20 cellular contexts compared by ENCODE assay signal in genomic region chr9:78295177-78295575, GRCh38. TPM values are rescaled to one million over a fixed set of nuclear protein-coding genes. Genes with fewer than 3 reads are reported as not detected.
DNase-seq lines count a peak whose midpoint lies in the region; FAIRE-seq and TF ChIP-seq lines count a peak whose summit lies in the region.
"Had no signal": no experiment of that assay in that cellular context is flagged by ENCODE, and none has a peak within 500 bp of the region (broad histone marks: within the 10 kb centered on the region; RNA-seq: fewer than 3 reads in every experiment).

No MANE protein-coding gene starts in this region.

- peaks cover 20% of the 10 kb centered on the region for H3K36me3 Mint-ChIP-seq in brain
- peaks cover 12% of the 10 kb centered on the region for H3K36me3 Mint-ChIP-seq in nephron progenitor cell (ENCODE audit: low read depth)
- H3K36me3 Mint-ChIP-seq: naive B cell had no signal

- H3K36me3 ChIP-seq in HUES6 (ENCODE audit: control insufficient read depth, insufficient read depth, low read length) (peaks cover 9% of the 10 kb centered on the region), ovary (no peaks in the 10 kb centered on the region)
- H3K36me3 ChIP-seq: adrenal gland, upper lobe of right lung had no signal

- H3K27me3 ChIP-seq in HUES6 (ENCODE audit: control insufficient read depth, insufficient read depth, low read length) (no peaks in the 10 kb centered on the region), ovary (no peaks in the 10 kb centered on the region)
- H3K27me3 ChIP-seq: adrenal gland had no signal

- DNase-seq in activated CD8-positive, alpha-beta memory T cell treated with anti-CD3 and anti-CD28 coated beads for 24 hours, result peak; percentile 53
- no peak for DNase-seq in activated CD8-positive, alpha-beta memory T cell treated with anti-CD3 and anti-CD28 coated beads, Interleukin-2, amount 50 U/mL, for 48 hours
- DNase-seq in nephron progenitor cell (no peak), RCC 7860 (ENCODE audit: low spot score) (no peak), ovary (no peak), cardiac septum (ENCODE audit: low spot score) (no peak)
- DNase-seq: EL, left colon, naive B cell, NCI-H1436 treated with DMSO at 0.1 percent for 48 hours, upper lobe of right lung had no signal

- H3K27ac ChIP-seq in HUES6 (ENCODE audit: low read depth, low read length) (no peak overlapping the region), ovary (no peak overlapping the region)
- H3K27ac ChIP-seq: KMS-11, upper lobe of right lung had no signal

- H3K4me3 ChIP-seq in HUES6 (ENCODE audit: low read depth, low read length) (peak overlapping the region; percentile 98; the same call in 1 of the 2 replicates), ovary (no peak overlapping the region)
- H3K4me3 ChIP-seq: upper lobe of right lung had no signal

- no peak for TF ChIP-seq POLR2A in ovary (IDR thresholded peaks at IDR 0.05)

- TF ChIP-seq CTCF in brain (conservative IDR thresholded peaks at IDR 0.05) (no peak), nephron progenitor cell (IDR thresholded peaks at IDR 0.05) (no peak), ovary (IDR thresholded peaks at IDR 0.05) (no peak)

- TF ChIP-seq EP300 in ovary (IDR thresholded peaks at IDR 0.05), result no peak

- peaks cover 3% of the 10 kb centered on the region for H3K27me3 Mint-ChIP-seq in brain
- no peaks in the 10 kb centered on the region for H3K27me3 Mint-ChIP-seq in nephron progenitor cell (ENCODE audit: low read depth, poor library complexity)
- H3K27me3 Mint-ChIP-seq: B cell, progenitor cell of endocrine pancreas had no signal

- no peak for FAIRE-seq in RCC 7860 (lab: Jason Lieb, UNC)
- FAIRE-seq: A204.1, bronchial epithelial cell, D721Med had no signal

- H3K9me3 ChIP-seq in HUES6 (ENCODE audit: control insufficient read depth, insufficient read depth, low read depth, low read length) (no peaks in the 10 kb centered on the region), ovary (no peaks in the 10 kb centered on the region)
- H3K9me3 ChIP-seq: adrenal gland, upper lobe of right lung had no signal

- intact Hi-C loops in ovary (cut with DNase I) (no loop called here), cardiac septum (cut with DNase I) (no loop called here)

- peak overlapping the region; percentile 100 for H3K9ac ChIP-seq in HUES6 (ENCODE audit: low read length)
- H3K9ac ChIP-seq: KMS-11 had no signal

- H3K9me3 Mint-ChIP-seq in brain (peaks cover 0 to 7% (median 0%) of the 10 kb centered on the region in 5 experiments), nephron progenitor cell (no peaks in the 10 kb centered on the region)
- H3K9me3 Mint-ChIP-seq: naive B cell had no signal

- H3K27ac Mint-ChIP-seq in brain (peak overlapping the region in 4 of 5 experiments; percentile 69 to 99 (median 98)), nephron progenitor cell (no peak overlapping the region)
- H3K27ac Mint-ChIP-seq: B cell, naive B cell had no signal

- H3K4me3 Mint-ChIP-seq in brain, result peak overlapping the region in 4 of 5 experiments; percentile 24 to 99 (median 66)
- H3K4me3 Mint-ChIP-seq in nephron progenitor cell, result peak overlapping the region; percentile 31

- peaks cover 81% of the 10 kb centered on the region for H3K4me1 Mint-ChIP-seq in brain
- H3K4me1 Mint-ChIP-seq in nephron progenitor cell, result peaks cover 51% of the 10 kb centered on the region

- peaks cover 21% of the 10 kb centered on the region for H3K4me1 ChIP-seq in HUES6 (ENCODE audit: control insufficient read depth, insufficient read depth, low read length)
- H3K4me1 ChIP-seq in ovary (ENCODE audit: insufficient read depth), result peaks cover 9% of the 10 kb centered on the region

- WGBS in ovary, 3 donors, result 88 to 90% (median 90%) methylated on average over 3 of the region's 3 CpGs

RNA-seq across cellular contexts. Expression of gene PSAT1, which starts 1.7 kb away (rescaled TPM):
- 164 TPM for polyA plus RNA-seq in brain (ENCODE audit: insufficient read depth, low read depth, low replicate concordance)
- 100 to 1,000 TPM in 1 of 7 donors, 10 to 100 TPM in 2, 1 to 10 TPM in 3, under 1 TPM in 1; 0.83 to 153 (median 7.1) TPM for total RNA-seq in ovary
- 10 to 100 TPM in 1 of 2 donors, 1 to 10 TPM in 1; 1.5 to 10.2 TPM for polyA plus RNA-seq in ovary
- total RNA-seq in cardiac septum, result 0.73 TPM

RNA-seq across cellular contexts. Expression of gene CEP78, which starts 59.3 kb away (rescaled TPM):
- polyA plus RNA-seq in brain (ENCODE audit: insufficient read depth, low read depth, low replicate concordance) (16.7 TPM), ovary (10 to 100 TPM in 1 of 2 donors, 1 to 10 TPM in 1; 6.1 to 10.5 TPM)
- total RNA-seq in ovary (10 to 100 TPM; 13.7 to 25.6 (median 16.3) TPM), cardiac septum (4.0 TPM)
